ENCODE assay signal across 23 cellular contexts in genomic region chr1:38777464-38777957, GRCh38.
"Had no signal": no experiment of that assay in that cellular context is flagged by ENCODE, and none has a peak within 500 bp of the region (broad histone marks: within the 10 kb centered on the region; RNA-seq: fewer than 3 reads in every experiment).

No MANE protein-coding gene starts in this region.

- H3K4me3 Mint-ChIP-seq: dendritic cell treated with granulocyte-macrophage colony-stimulating factor and Interleukin-4, amounts not matched to agents 40 ng/mL and 50 ng/mL, for 4 days; effector memory CD8-positive, alpha-beta T cell; naive B cell; nephron progenitor cell; stimulated activated effector memory CD8-positive, alpha-beta T cell treated with anti-CD3 and anti-CD28 coated beads, Interleukin-12 subunit alpha, Interleukin-12 subunit beta, amount 100 ng/mL, for 72 hours; stimulated activated naive CD8-positive, alpha-beta T cell treated with anti-CD3 and anti-CD28 coated beads, Interleukin-15, Interleukin-2, amounts not matched to agents 100 ng/mL and 50 ng/mL, for 24 hours had no signal

- H3K79me2 ChIP-seq: parathyroid adenoma had no signal

- H3K27ac ChIP-seq: esophagus squamous epithelium, gastroesophageal sphincter, parathyroid adenoma, prostate gland, right lobe of liver, testis, tibial nerve had no signal

- DNase-seq: effector memory CD8-positive, alpha-beta T cell; esophagus squamous epithelium; foreskin fibroblast; glutamatergic neuron; kidney; left colon; left ventricle myocardium superior; mesenchymal stem cell; midbrain; naive B cell; nephron progenitor cell; right lobe of liver; stimulated activated CD4-positive, alpha-beta T cell treated with anti-CD3 and anti-CD28 coated beads, Interleukin-4, amount 100 ng/mL, for 1 hour; stimulated activated CD8-positive, alpha-beta memory T cell treated with anti-CD3 and anti-CD28 coated beads, Interleukin-4, amount 100 ng/mL, for 48 hours; testis had no signal

- H3K4me1 Mint-ChIP-seq: stimulated activated effector memory CD8-positive, alpha-beta T cell treated with anti-CD3 and anti-CD28 coated beads, Interleukin-12 subunit alpha, Interleukin-12 subunit beta, amount 100 ng/mL, for 72 hours had no signal

- H3K27me3 ChIP-seq: right lobe of liver, testis had no signal

- H3K4me3 ChIP-seq: esophagus squamous epithelium, gastroesophageal sphincter, lung, prostate gland, right lobe of liver, testis, tibial nerve had no signal

- H2AFZ ChIP-seq: parathyroid adenoma had no signal

- H3K4me1 ChIP-seq: esophagus squamous epithelium, gastroesophageal sphincter, parathyroid adenoma, prostate gland, right lobe of liver, testis, tibial nerve had no signal

- ATAC-seq: effector memory CD8-positive, alpha-beta T cell; gastroesophageal sphincter; left colon; left ventricle myocardium superior; right lobe of liver; stimulated activated effector memory CD8-positive, alpha-beta T cell treated with anti-CD3 and anti-CD28 coated beads, Interleukin-12 subunit alpha, Interleukin-12 subunit beta, amount 100 ng/mL, for 72 hours had no signal

- H3K9me3 Mint-ChIP-seq: dendritic cell treated with granulocyte-macrophage colony-stimulating factor and Interleukin-4, amounts not matched to agents 40 ng/mL and 50 ng/mL, for 4 days; effector memory CD8-positive, alpha-beta T cell; nephron progenitor cell; stimulated activated effector memory CD8-positive, alpha-beta T cell treated with anti-CD3 and anti-CD28 coated beads, Interleukin-12 subunit alpha, Interleukin-12 subunit beta, amount 100 ng/mL, for 72 hours; stimulated activated naive CD8-positive, alpha-beta T cell treated with anti-CD3 and anti-CD28 coated beads, Interleukin-15, Interleukin-2, amounts not matched to agents 100 ng/mL and 50 ng/mL, for 24 hours had no signal

- H3K27ac Mint-ChIP-seq: dendritic cell treated with granulocyte-macrophage colony-stimulating factor and Interleukin-4, amounts not matched to agents 40 ng/mL and 50 ng/mL, for 4 days; effector memory CD8-positive, alpha-beta T cell; naive B cell; nephron progenitor cell; stimulated activated effector memory CD8-positive, alpha-beta T cell treated with anti-CD3 and anti-CD28 coated beads, Interleukin-12 subunit alpha, Interleukin-12 subunit beta, amount 100 ng/mL, for 72 hours; stimulated activated naive CD8-positive, alpha-beta T cell treated with anti-CD3 and anti-CD28 coated beads, Interleukin-15, Interleukin-2, amounts not matched to agents 100 ng/mL and 50 ng/mL, for 24 hours had no signal

- H3K36me3 Mint-ChIP-seq: naive B cell; stimulated activated effector memory CD8-positive, alpha-beta T cell treated with anti-CD3 and anti-CD28 coated beads, Interleukin-12 subunit alpha, Interleukin-12 subunit beta, amount 100 ng/mL, for 72 hours had no signal

- H3K36me3 ChIP-seq: esophagus squamous epithelium, gastroesophageal sphincter, prostate gland, right lobe of liver, tibial nerve had no signal

- H3K9me3 ChIP-seq: esophagus squamous epithelium, gastroesophageal sphincter, prostate gland, right lobe of liver, testis, tibial nerve had no signal
